In the genomic region with DNA sequence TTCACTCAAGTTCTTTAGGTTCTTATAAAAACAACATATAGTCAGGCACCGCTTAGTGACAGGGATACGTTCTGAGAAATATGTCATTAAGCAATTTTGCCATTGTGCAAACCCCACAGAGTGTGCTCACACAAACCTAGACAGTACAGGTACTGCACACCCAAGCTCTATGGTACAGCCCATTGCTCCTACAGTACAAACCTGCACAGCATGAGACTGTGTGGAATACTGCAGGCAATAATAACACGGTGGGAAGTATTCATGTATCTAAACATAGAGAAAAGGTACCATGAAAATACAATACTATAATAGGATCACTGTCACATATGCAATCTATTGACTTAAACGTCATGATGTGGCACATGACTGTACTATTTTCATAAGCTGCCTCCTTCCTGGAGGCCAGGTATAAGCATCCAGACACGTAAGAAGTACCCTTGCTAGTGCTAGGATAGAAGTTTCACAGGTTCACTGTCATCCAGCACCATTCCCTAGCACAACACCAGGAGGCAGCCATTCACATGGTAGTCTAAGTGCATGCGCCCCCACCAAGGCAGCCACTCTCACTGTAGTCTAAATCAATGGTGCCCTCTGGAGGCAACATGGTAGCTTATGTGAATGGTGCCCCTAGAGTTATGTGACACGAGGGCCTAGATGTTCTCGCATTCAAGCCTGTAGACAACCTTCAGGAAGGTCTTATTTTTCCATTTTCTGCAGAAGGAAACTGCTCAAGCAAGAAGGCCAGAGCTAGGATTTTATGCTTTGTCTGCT, we compare ENCODE assay signal across 1 cellular context.
TF ChIP-seq lines count a peak whose summit lies in the region.

No MANE protein-coding gene starts in this region.

TF ChIP-seq in SK-N-SH treated with all-trans-retinoic acid at 6 μM for 48 hours, 23 proteins besides CTCF, POLR2A, EP300 and RAD21 (continued from another document):
- TF ChIP-seq, protein P1, sequence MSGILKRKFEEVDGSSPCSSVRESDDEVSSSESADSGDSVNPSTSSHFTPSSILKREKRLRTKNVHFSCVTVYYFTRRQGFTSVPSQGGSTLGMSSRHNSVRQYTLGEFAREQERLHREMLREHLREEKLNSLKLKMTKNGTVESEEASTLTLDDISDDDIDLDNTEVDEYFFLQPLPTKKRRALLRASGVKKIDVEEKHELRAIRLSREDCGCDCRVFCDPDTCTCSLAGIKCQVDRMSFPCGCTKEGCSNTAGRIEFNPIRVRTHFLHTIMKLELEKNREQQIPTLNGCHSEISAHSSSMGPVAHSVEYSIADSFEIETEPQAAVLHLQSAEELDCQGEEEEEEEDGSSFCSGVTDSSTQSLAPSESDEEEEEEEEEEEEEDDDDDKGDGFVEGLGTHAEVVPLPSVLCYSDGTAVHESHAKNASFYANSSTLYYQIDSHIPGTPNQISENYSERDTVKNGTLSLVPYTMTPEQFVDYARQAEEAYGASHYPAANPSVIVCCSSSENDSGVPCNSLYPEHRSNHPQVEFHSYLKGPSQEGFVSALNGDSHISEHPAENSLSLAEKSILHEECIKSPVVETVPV (CRISPR knock-in tag; IDR thresholded peaks at IDR 0.05) = no peak
- no peak for TF ChIP-seq ZC3H10 (CRISPR knock-in tag; IDR thresholded peaks at IDR 0.05)
- no peak for TF ChIP-seq ZNF565 (CRISPR knock-in tag; conservative IDR thresholded peaks at IDR 0.05; ENCODE audit: low read depth)
- TF ChIP-seq, protein P2, sequence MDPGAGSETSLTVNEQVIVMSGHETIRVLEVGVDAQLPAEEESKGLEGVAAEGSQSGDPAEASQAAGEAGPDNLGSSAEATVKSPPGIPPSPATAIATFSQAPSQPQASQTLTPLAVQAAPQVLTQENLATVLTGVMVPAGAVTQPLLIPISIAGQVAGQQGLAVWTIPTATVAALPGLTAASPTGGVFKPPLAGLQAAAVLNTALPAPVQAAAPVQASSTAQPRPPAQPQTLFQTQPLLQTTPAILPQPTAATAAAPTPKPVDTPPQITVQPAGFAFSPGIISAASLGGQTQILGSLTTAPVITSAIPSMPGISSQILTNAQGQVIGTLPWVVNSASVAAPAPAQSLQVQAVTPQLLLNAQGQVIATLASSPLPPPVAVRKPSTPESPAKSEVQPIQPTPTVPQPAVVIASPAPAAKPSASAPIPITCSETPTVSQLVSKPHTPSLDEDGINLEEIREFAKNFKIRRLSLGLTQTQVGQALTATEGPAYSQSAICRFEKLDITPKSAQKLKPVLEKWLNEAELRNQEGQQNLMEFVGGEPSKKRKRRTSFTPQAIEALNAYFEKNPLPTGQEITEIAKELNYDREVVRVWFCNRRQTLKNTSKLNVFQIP (CRISPR knock-in tag; IDR thresholded peaks at IDR 0.05; ENCODE audit: borderline replicate concordance, low read depth) = no peak
- no peak for TF ChIP-seq SNAI2 (CRISPR knock-in tag; IDR thresholded peaks at IDR 0.05)
- no peak for TF ChIP-seq ZFP3 (CRISPR knock-in tag; IDR thresholded peaks at IDR 0.05)
- no peak for TF ChIP-seq TOX (CRISPR knock-in tag; IDR thresholded peaks at IDR 0.05; ENCODE audit: borderline replicate concordance)
- no peak for TF ChIP-seq TCF4 (CRISPR knock-in tag; IDR thresholded peaks at IDR 0.05; ENCODE audit: borderline replicate concordance)
- TF ChIP-seq GLIS3 (CRISPR knock-in tag; IDR thresholded peaks at IDR 0.05) = no peak
- TF ChIP-seq, protein P3, sequence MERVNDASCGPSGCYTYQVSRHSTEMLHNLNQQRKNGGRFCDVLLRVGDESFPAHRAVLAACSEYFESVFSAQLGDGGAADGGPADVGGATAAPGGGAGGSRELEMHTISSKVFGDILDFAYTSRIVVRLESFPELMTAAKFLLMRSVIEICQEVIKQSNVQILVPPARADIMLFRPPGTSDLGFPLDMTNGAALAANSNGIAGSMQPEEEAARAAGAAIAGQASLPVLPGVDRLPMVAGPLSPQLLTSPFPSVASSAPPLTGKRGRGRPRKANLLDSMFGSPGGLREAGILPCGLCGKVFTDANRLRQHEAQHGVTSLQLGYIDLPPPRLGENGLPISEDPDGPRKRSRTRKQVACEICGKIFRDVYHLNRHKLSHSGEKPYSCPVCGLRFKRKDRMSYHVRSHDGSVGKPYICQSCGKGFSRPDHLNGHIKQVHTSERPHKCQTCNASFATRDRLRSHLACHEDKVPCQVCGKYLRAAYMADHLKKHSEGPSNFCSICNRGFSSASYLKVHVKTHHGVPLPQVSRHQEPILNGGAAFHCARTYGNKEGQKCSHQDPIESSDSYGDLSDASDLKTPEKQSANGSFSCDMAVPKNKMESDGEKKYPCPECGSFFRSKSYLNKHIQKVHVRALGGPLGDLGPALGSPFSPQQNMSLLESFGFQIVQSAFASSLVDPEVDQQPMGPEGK (CRISPR knock-in tag; IDR thresholded peaks at IDR 0.05; ENCODE audit: borderline replicate concordance) = no peak
- no peak for TF ChIP-seq ZFP30 (CRISPR knock-in tag; IDR thresholded peaks at IDR 0.05)
- TF ChIP-seq ARNTL (CRISPR knock-in tag; IDR thresholded peaks at IDR 0.05; ENCODE audit: borderline replicate concordance, low read depth) = no peak
- TF ChIP-seq OSR1 (CRISPR knock-in tag; IDR thresholded peaks at IDR 0.05) = no peak
TF ChIP-seq in SK-N-SH treated with all-trans-retinoic acid at 6 μM for 48 hours: peak in this region for 0.
